In genomic region chr1:106924360-106924759, GRCh38 we compare ENCODE assay signal across 15 cellular contexts.
DNase-seq lines count a peak whose midpoint lies in the region; TF ChIP-seq lines count a peak whose summit lies in the region.
"Had no signal": no experiment of that assay in that cellular context is flagged by ENCODE, and none has a peak within 500 bp of the region (broad histone marks: within the 10 kb centered on the region; RNA-seq: fewer than 3 reads in every experiment).

No MANE protein-coding gene starts in this region.

- H3K9me3 Mint-ChIP-seq in type B pancreatic cell (no peaks in the 10 kb centered on the region), chondrocyte (ENCODE audit: low read depth) (peaks cover 3% of the 10 kb centered on the region)

- H3K4me1 Mint-ChIP-seq in type B pancreatic cell (ENCODE audit: unreplicated experiment) (peaks cover 8% of the 10 kb centered on the region), chondrocyte (ENCODE audit: low read depth) (no peaks in the 10 kb centered on the region)
- H3K4me1 Mint-ChIP-seq: activated T-helper 17 cell treated with anti-CD3 and anti-CD28 coated beads, Interleukin-2, amount 50 U/mL, for 72 hours had no signal

- H3K27ac Mint-ChIP-seq in type B pancreatic cell = no peak overlapping the region
- H3K27ac Mint-ChIP-seq in chondrocyte (ENCODE audit: unreplicated experiment) = no peak overlapping the region
- H3K27ac Mint-ChIP-seq: activated T-helper 17 cell treated with anti-CD3 and anti-CD28 coated beads, Interleukin-2, amount 50 U/mL, for 72 hours had no signal

- H3K4me3 ChIP-seq in brain microvascular endothelial cell (ENCODE audit: low read depth, low read length) = peak overlapping the region; percentile 18
- H3K4me3 ChIP-seq: GM12878 had no signal

- H3K27ac ChIP-seq in brain microvascular endothelial cell = no peak overlapping the region
- H3K27ac ChIP-seq: neutrophil, upper lobe of left lung had no signal

- H3K36me3 ChIP-seq in brain microvascular endothelial cell (replicated peaks) = no peaks in the 10 kb centered on the region
- H3K36me3 ChIP-seq: neutrophil, upper lobe of left lung had no signal

- in situ Hi-C loops in brain microvascular endothelial cell (cut with HindIII; ENCODE audit: low pct_ligation_motif_present, low sequenced_read_pairs) = no loop called here

- peak; percentile 19 for DNase-seq in NCI-H748 (lab: John Stamatoyannopoulos, UW; ENCODE audit: unreplicated experiment)
- no peak for DNase-seq in NCI-H748 treated with DMSO at 0.1 percent for 48 hours (lab: John Stamatoyannopoulos, UW)
- peak; percentile 62 for DNase-seq in brain microvascular endothelial cell
- DNase-seq in iris pigment epithelial cell (ENCODE audit: low read depth) = peak; percentile 34
- DNase-seq in type B pancreatic cell (ENCODE audit: extremely low spot score, unreplicated experiment) = no peak
- DNase-seq in mesenteric fat pad (ENCODE audit: low spot score) = no peak
- no peak for DNase-seq in chondrocyte (ENCODE audit: low spot score)
- DNase-seq in NCI-H187 treated with DMSO at 0.1 percent for 48 hours (lab: John Stamatoyannopoulos, UW) = no peak
- DNase-seq: 8988T; activated CD4-positive, alpha-beta T cell treated with anti-CD3 and anti-CD28 coated beads for 48 hours; NCI-H1694 treated with DMSO at 0.1 percent for 48 hours; upper lobe of left lung had no signal

- peak overlapping the region; percentile 11 for H3K4me3 Mint-ChIP-seq in type B pancreatic cell
- no peak overlapping the region for H3K4me3 Mint-ChIP-seq in chondrocyte (ENCODE audit: unreplicated experiment)
- H3K4me3 Mint-ChIP-seq: activated T-helper 17 cell treated with anti-CD3 and anti-CD28 coated beads, Interleukin-2, amount 50 U/mL, for 72 hours had no signal

- TF ChIP-seq CTCF in brain microvascular endothelial cell (IDR thresholded peaks at IDR 0.05; ENCODE audit: low read depth, low read length, missing control alignments) = no peak
- TF ChIP-seq CTCF in type B pancreatic cell (conservative IDR thresholded peaks at IDR 0.05) = no peak
- no peak for TF ChIP-seq CTCF in chondrocyte (IDR thresholded peaks at IDR 0.05)

- H3K27me3 ChIP-seq in brain microvascular endothelial cell (replicated peaks) = no peaks in the 10 kb centered on the region
- H3K27me3 ChIP-seq: neutrophil, upper lobe of left lung had no signal

- no peaks in the 10 kb centered on the region for H3K27me3 Mint-ChIP-seq in type B pancreatic cell
- no peaks in the 10 kb centered on the region for H3K27me3 Mint-ChIP-seq in chondrocyte (ENCODE audit: low read depth)
- H3K27me3 Mint-ChIP-seq: activated T-helper 17 cell treated with anti-CD3 and anti-CD28 coated beads, Interleukin-2, amount 50 U/mL, for 72 hours had no signal

- H3K36me3 Mint-ChIP-seq in type B pancreatic cell (no peaks in the 10 kb centered on the region), chondrocyte (ENCODE audit: low read depth) (no peaks in the 10 kb centered on the region)

Comparison
In these comparisons a context has a peak if more than half of its experiments do, and no peak if none do; other contexts are left out.
1. DNase-seq: peak in NCI-H748 (single experiment), brain microvascular endothelial cell (single experiment) and iris pigment epithelial cell (single experiment); none in NCI-H748 treated with DMSO at 0.1 percent for 48 hours (single experiment), type B pancreatic cell (single experiment), mesenteric fat pad (single experiment), chondrocyte (single experiment) and NCI-H187 treated with DMSO at 0.1 percent for 48 hours (single experiment).